1 cellular context compared by ENCODE assay signal in the genomic region with DNA sequence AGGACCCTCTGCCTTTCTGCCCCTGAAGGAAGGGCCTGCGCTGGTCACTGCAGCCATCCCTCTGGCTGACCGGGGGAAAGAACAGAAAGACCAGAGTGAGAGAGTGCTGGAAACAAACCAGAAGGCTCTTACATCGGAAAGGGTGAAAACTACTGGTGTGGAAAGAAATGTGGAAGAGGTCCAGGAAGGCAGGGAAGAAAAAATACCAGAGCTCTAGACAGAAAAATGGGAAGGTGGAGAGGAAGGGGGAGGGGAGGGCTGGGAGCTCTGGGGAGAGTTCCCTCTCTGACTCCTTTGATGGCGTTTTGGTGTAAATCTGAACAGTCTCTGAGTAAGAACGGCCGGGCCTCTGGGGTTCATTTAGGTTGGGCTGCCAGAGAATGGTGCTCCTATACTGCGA.
TF ChIP-seq lines count a peak whose summit lies in the region.

No MANE protein-coding gene starts in this region.

TF ChIP-seq in GM23338, 12 proteins besides CTCF, POLR2A, EP300 and RAD21 (continued from another document):
- TF ChIP-seq, protein P1, sequence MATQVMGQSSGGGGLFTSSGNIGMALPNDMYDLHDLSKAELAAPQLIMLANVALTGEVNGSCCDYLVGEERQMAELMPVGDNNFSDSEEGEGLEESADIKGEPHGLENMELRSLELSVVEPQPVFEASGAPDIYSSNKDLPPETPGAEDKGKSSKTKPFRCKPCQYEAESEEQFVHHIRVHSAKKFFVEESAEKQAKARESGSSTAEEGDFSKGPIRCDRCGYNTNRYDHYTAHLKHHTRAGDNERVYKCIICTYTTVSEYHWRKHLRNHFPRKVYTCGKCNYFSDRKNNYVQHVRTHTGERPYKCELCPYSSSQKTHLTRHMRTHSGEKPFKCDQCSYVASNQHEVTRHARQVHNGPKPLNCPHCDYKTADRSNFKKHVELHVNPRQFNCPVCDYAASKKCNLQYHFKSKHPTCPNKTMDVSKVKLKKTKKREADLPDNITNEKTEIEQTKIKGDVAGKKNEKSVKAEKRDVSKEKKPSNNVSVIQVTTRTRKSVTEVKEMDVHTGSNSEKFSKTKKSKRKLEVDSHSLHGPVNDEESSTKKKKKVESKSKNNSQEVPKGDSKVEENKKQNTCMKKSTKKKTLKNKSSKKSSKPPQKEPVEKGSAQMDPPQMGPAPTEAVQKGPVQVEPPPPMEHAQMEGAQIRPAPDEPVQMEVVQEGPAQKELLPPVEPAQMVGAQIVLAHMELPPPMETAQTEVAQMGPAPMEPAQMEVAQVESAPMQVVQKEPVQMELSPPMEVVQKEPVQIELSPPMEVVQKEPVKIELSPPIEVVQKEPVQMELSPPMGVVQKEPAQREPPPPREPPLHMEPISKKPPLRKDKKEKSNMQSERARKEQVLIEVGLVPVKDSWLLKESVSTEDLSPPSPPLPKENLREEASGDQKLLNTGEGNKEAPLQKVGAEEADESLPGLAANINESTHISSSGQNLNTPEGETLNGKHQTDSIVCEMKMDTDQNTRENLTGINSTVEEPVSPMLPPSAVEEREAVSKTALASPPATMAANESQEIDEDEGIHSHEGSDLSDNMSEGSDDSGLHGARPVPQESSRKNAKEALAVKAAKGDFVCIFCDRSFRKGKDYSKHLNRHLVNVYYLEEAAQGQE (IDR thresholded peaks at IDR 0.05; ENCODE audit: unreplicated experiment) = no peak
- no peak for TF ChIP-seq ZNF114 (CRISPR knock-in tag; IDR thresholded peaks at IDR 0.05)
- TF ChIP-seq CREB1 (CRISPR knock-in tag; IDR thresholded peaks at IDR 0.05; ENCODE audit: low read depth) = no peak
- TF ChIP-seq POLR2AphosphoS5 (IDR thresholded peaks at IDR 0.05; ENCODE audit: low read depth) = no peak
- TF ChIP-seq JUNB (IDR thresholded peaks at IDR 0.05; ENCODE audit: unreplicated experiment) = no peak
- no peak for TF ChIP-seq EZH2phosphoT487 (IDR thresholded peaks at IDR 0.05; ENCODE audit: unreplicated experiment)
- TF ChIP-seq STAT1 (IDR thresholded peaks at IDR 0.05; ENCODE audit: unreplicated experiment) = no peak
- TF ChIP-seq ZNF331 (CRISPR knock-in tag; IDR thresholded peaks at IDR 0.05; ENCODE audit: low read depth) = no peak
- TF ChIP-seq NANOG (IDR thresholded peaks at IDR 0.05; ENCODE audit: borderline replicate concordance) = no peak
